1 cellular context compared by ENCODE assay signal in the genomic region with DNA sequence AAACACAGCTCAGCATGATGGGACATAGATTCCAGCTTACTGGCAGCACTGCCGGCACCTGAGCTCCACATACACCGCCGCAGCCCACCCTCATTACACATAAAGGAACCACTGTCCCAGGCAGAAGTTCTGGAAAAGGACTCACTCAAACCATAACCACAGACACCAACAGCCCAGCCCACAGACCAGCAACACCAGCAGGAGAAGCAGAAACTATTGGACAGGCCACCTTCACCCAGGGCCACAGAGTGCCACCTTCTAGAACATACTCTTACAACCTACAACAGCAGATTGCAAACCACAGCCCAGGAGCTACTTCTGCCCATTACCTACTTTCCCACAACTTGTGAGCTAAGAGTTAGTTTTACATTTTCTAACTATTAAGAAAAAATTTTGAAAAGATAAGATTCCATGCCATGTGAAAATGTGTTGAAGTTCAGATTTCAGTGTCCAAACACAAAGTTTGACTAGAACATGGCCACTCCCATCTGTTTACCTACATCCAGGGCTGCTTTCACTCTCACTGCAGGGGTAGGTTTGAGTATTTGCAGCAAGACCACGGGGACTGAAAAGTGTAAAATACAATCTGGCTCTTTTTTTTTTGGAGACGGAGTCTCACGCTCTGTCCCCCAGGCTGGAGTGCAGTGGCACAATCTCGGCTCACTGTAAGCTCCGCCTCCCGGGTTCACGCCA.
TF ChIP-seq lines count a peak whose summit lies in the region.

No MANE protein-coding gene starts in this region.

TF ChIP-seq in SK-N-SH treated with all-trans-retinoic acid at 6 μM for 48 hours, 23 proteins besides CTCF, POLR2A, EP300 and RAD21 (continued from another document):
- TF ChIP-seq, protein P1, sequence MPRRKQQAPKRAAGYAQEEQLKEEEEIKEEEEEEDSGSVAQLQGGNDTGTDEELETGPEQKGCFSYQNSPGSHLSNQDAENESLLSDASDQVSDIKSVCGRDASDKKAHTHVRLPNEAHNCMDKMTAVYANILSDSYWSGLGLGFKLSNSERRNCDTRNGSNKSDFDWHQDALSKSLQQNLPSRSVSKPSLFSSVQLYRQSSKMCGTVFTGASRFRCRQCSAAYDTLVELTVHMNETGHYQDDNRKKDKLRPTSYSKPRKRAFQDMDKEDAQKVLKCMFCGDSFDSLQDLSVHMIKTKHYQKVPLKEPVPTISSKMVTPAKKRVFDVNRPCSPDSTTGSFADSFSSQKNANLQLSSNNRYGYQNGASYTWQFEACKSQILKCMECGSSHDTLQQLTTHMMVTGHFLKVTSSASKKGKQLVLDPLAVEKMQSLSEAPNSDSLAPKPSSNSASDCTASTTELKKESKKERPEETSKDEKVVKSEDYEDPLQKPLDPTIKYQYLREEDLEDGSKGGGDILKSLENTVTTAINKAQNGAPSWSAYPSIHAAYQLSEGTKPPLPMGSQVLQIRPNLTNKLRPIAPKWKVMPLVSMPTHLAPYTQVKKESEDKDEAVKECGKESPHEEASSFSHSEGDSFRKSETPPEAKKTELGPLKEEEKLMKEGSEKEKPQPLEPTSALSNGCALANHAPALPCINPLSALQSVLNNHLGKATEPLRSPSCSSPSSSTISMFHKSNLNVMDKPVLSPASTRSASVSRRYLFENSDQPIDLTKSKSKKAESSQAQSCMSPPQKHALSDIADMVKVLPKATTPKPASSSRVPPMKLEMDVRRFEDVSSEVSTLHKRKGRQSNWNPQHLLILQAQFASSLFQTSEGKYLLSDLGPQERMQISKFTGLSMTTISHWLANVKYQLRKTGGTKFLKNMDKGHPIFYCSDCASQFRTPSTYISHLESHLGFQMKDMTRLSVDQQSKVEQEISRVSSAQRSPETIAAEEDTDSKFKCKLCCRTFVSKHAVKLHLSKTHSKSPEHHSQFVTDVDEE (CRISPR knock-in tag; IDR thresholded peaks at IDR 0.05) = no peak
